14 cellular contexts compared by ENCODE assay signal in the genomic region with DNA sequence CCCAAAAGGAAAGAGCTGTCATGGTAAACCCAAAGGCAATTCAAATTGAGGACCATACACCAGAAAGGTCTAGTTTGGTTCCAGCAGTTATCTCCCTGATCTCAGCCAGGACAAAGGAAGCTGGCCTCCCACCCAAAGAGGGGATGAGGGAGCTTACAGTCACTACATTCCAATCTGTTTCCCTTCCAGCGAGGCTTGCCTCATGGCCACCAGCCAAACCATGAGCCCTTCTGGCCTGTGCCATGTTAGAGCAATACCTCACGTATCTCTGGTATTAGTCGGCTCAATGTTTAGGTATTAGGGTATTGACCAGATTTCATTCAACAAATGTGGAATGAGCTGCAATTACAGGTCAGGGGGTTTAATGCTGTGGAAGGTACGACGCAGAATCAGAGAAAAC. TPM values are rescaled to one million over a fixed set of nuclear protein-coding genes. Genes with fewer than 3 reads are reported as not detected.
A peak's percentile ranks its signal among the peaks of the same experiment; 100 is the strongest.
DNase-seq lines count a peak whose midpoint lies in the region; ATAC-seq and TF ChIP-seq lines count a peak whose summit lies in the region.
"Had no signal": no experiment of that assay in that cellular context is flagged by ENCODE, and none has a peak within 500 bp of the region (broad histone marks: within the 10 kb centered on the region; RNA-seq: fewer than 3 reads in every experiment).

No MANE protein-coding gene starts in this region.

- H3K4me2 ChIP-seq in smooth muscle cell: no peak overlapping the region

- TF ChIP-seq CTCF in AG04450 (IDR thresholded peaks at IDR 0.05; ENCODE audit: low read depth, low read length): no peak
- no peak for TF ChIP-seq CTCF in HFF-Myc (IDR thresholded peaks at IDR 0.05; ENCODE audit: low read depth, low read length, missing control alignments)
- TF ChIP-seq CTCF in brain microvascular endothelial cell (IDR thresholded peaks at IDR 0.05; ENCODE audit: low read depth, low read length, missing control alignments): no peak
- no peak for TF ChIP-seq CTCF in smooth muscle cell (IDR thresholded peaks at IDR 0.05; ENCODE audit: borderline replicate concordance, insufficient read depth, poor library complexity, severe bottlenecking)

- CTCF ChIA-PET in AG04450 (lab: Charles Lee): interaction anchor here (0.8 to 1.2 kb wide), 2 partner anchors 9 to 27 kb away, joined by 3 to 7 read pairs; a partner anchor contains a TSS

- H3F3A ChIP-seq in smooth muscle cell (ENCODE audit: low read depth): no peaks in the 10 kb centered on the region

- no peak overlapping the region for H3K4me3 ChIP-seq in AG04450 (ENCODE audit: low read depth, low read length)
- H3K4me3 ChIP-seq in HFF-Myc (replicated peaks; ENCODE audit: low read depth, low read length): no peak overlapping the region
- no peak overlapping the region for H3K4me3 ChIP-seq in brain microvascular endothelial cell (ENCODE audit: low read depth, low read length)
- no peak overlapping the region for H3K4me3 ChIP-seq in smooth muscle cell
- H3K4me3 ChIP-seq: esophagus squamous epithelium had no signal

- in situ Hi-C loops in brain microvascular endothelial cell (cut with HindIII; ENCODE audit: low pct_ligation_motif_present, low sequenced_read_pairs): no loop called here

- H3K9me3 ChIP-seq in AG04450 (ENCODE audit: control insufficient read depth, insufficient read depth, low read length): no peaks in the 10 kb centered on the region
- no peaks in the 10 kb centered on the region for H3K9me3 ChIP-seq in smooth muscle cell (replicated peaks; ENCODE audit: low read depth)
- H3K9me3 ChIP-seq: esophagus squamous epithelium had no signal

- H3K36me3 ChIP-seq in brain microvascular endothelial cell (replicated peaks): peaks cover 45% of the 10 kb centered on the region
- peaks cover 9% of the 10 kb centered on the region for H3K36me3 ChIP-seq in smooth muscle cell (ENCODE audit: low read depth)

- H3K27me3 ChIP-seq in AG04450 (ENCODE audit: control insufficient read depth, insufficient read depth, low read length) (no peaks in the 10 kb centered on the region), brain microvascular endothelial cell (replicated peaks) (no peaks in the 10 kb centered on the region), smooth muscle cell (ENCODE audit: low read depth) (no peaks in the 10 kb centered on the region)
- H3K27me3 ChIP-seq: esophagus squamous epithelium had no signal

- H3K79me2 ChIP-seq in smooth muscle cell (ENCODE audit: low read depth): peaks cover 71% of the 10 kb centered on the region

- ATAC-seq in HG03432 (IDR thresholded peaks at IDR 0.05; ENCODE audit: unreplicated experiment): no peak
- ATAC-seq: activated CD4-positive, alpha-beta T cell treated with anti-CD3 and anti-CD28 coated beads for 36 hours had no signal

- 95% methylated on average over 5 of the region's 5 CpGs for WGBS in smooth muscle cell (ENCODE audit: low lambda C conversion rate)

- H2AFZ ChIP-seq in smooth muscle cell (ENCODE audit: low read depth): no peak overlapping the region

- DNase-seq in AG04450 (ENCODE audit: low read depth, low spot score) (peak; percentile 91), HFF-Myc (ENCODE audit: extremely low read depth, low read depth) (peak; percentile 19), brain microvascular endothelial cell (peak; percentile 87), lung microvascular endothelial cell (ENCODE audit: low read depth in 2 of 2) (peak; percentile 60 to 64), smooth muscle cell (lab: John Stamatoyannopoulos, UW; ENCODE audit: unreplicated experiment) (no peak), A172 (ENCODE audit: low spot score) (no peak), RPMI8226 (no peak)
- DNase-seq: activated CD4-positive, alpha-beta T cell treated with anti-CD3 and anti-CD28 coated beads for 36 hours; activated T-cell treated with anti-CD3 and anti-CD28 coated beads, Interleukin-2, amount 50 U/mL, for 48 hours; amniotic stem cell; esophagus squamous epithelium; NCI-H1436; NCI-H510A had no signal

- POLR2A ChIA-PET in AG04450 (lab: Yijun Ruan, JAX): interaction anchor here (0.5 to 0.9 kb wide), 4 partner anchors 19 to 83 kb away, joined by 3 to 7 read pairs (median 4); a partner anchor contains a TSS

- peak overlapping the region; percentile 93 for H3K27ac ChIP-seq in AG04450 (ENCODE audit: low read depth, low read length)
- peak overlapping the region; percentile 37 for H3K27ac ChIP-seq in brain microvascular endothelial cell
- H3K27ac ChIP-seq in smooth muscle cell (ENCODE audit: low read depth): no peak overlapping the region
- H3K27ac ChIP-seq: esophagus squamous epithelium had no signal

- H3K4me1 ChIP-seq in smooth muscle cell (ENCODE audit: low read depth): no peaks in the 10 kb centered on the region

- peaks cover 69% of the 10 kb centered on the region for H4K20me1 ChIP-seq in smooth muscle cell (ENCODE audit: low read depth)

- H3K9ac ChIP-seq in smooth muscle cell (ENCODE audit: low read depth): no peak overlapping the region

RNA-seq across cellular contexts. Expression of a gene that starts 8.4 kb away (rescaled TPM):
- polyA plus RNA-seq in AG04450 (2011; rRNA removed): 97.6 and 130 TPM in 2 replicates
- 15.7 and 24.0 TPM in 2 replicates for polyA minus RNA-seq in AG04450 (2011; rRNA and poly(A)+ RNA removed)
- total RNA-seq in lung microvascular endothelial cell: 155 and 164 TPM in 2 replicates
- total RNA-seq in smooth muscle cell: 172 and 192 TPM in 2 replicates
- 223 and 252 TPM in 2 replicates for polyA plus RNA-seq in smooth muscle cell
- 254 and 325 TPM in 2 replicates for total RNA-seq in A172 (2014; rRNA removed; shearing (Covaris generic))

RNA-seq across cellular contexts. Expression of a gene that starts 30.2 kb away (rescaled TPM):
- polyA plus RNA-seq in AG04450 (2011; rRNA removed) (92.4 and 101 TPM in 2 replicates), smooth muscle cell (31.9 and 35.5 TPM in 2 replicates)
- 57.0 and 65.5 TPM in 2 replicates for polyA minus RNA-seq in AG04450 (2011; rRNA and poly(A)+ RNA removed)
- total RNA-seq in lung microvascular endothelial cell (39.7 and 68.5 TPM in 2 replicates), smooth muscle cell (69.3 and 111 TPM in 2 replicates)
- 153 and 157 TPM in 2 replicates for total RNA-seq in A172 (2014; rRNA removed; shearing (Covaris generic))

RNA-seq across cellular contexts. Expression of a gene that starts 30.6 kb away (rescaled TPM):
- polyA plus RNA-seq in AG04450 (2011; rRNA removed): 36.0 and 42.7 TPM in 2 replicates
- 44.3 and 51.2 TPM in 2 replicates for polyA minus RNA-seq in AG04450 (2011; rRNA and poly(A)+ RNA removed)
- 12.6 and 16.1 TPM in 2 replicates for total RNA-seq in lung microvascular endothelial cell
- 14.3 and 32.8 TPM in 2 replicates for total RNA-seq in smooth muscle cell
- 13.0 and 22.8 TPM in 2 replicates for polyA plus RNA-seq in smooth muscle cell
- 30.8 and 33.1 TPM in 2 replicates for total RNA-seq in A172 (2014; rRNA removed; shearing (Covaris generic))

RNA-seq across cellular contexts. Expression of a gene that starts 53.4 kb away (rescaled TPM):
- 5.3 and 6.5 TPM in 2 replicates for polyA plus RNA-seq in AG04450 (2011; rRNA removed)
- 6.4 and 8.3 TPM in 2 replicates for polyA minus RNA-seq in AG04450 (2011; rRNA and poly(A)+ RNA removed)
- total RNA-seq in lung microvascular endothelial cell: 4.1 and 6.2 TPM in 2 replicates
- 3.8 and 4.6 TPM in 2 replicates for total RNA-seq in smooth muscle cell
- 4.1 and 5.3 TPM in 2 replicates for polyA plus RNA-seq in smooth muscle cell
- 15.0 and 20.1 TPM in 2 replicates for total RNA-seq in A172 (2014; rRNA removed; shearing (Covaris generic))

RNA-seq across cellular contexts. Expression of a gene that starts 53.5 kb away (rescaled TPM):
- 86.3 and 92.1 TPM in 2 replicates for polyA plus RNA-seq in AG04450 (2011; rRNA removed)
- polyA minus RNA-seq in AG04450 (2011; rRNA and poly(A)+ RNA removed): 106 and 117 TPM in 2 replicates
- 47.8 and 48.6 TPM in 2 replicates for total RNA-seq in lung microvascular endothelial cell
- 14.0 and 23.3 TPM in 2 replicates for total RNA-seq in smooth muscle cell
- polyA plus RNA-seq in smooth muscle cell: 20.2 and 22.6 TPM in 2 replicates
- 51.3 and 82.6 TPM in 2 replicates for total RNA-seq in A172 (2014; rRNA removed; shearing (Covaris generic))

Comparison
In these comparisons a context has a peak if more than half of its experiments do, and no peak if none do; other contexts are left out.
1. DNase-seq: peak in AG04450 (single experiment), HFF-Myc (single experiment), brain microvascular endothelial cell (single experiment) and lung microvascular endothelial cell (2 of 2); none in smooth muscle cell (single experiment), A172 (single experiment) and RPMI8226 (single experiment).